12 cellular contexts compared by ENCODE assay signal in the genomic region with DNA sequence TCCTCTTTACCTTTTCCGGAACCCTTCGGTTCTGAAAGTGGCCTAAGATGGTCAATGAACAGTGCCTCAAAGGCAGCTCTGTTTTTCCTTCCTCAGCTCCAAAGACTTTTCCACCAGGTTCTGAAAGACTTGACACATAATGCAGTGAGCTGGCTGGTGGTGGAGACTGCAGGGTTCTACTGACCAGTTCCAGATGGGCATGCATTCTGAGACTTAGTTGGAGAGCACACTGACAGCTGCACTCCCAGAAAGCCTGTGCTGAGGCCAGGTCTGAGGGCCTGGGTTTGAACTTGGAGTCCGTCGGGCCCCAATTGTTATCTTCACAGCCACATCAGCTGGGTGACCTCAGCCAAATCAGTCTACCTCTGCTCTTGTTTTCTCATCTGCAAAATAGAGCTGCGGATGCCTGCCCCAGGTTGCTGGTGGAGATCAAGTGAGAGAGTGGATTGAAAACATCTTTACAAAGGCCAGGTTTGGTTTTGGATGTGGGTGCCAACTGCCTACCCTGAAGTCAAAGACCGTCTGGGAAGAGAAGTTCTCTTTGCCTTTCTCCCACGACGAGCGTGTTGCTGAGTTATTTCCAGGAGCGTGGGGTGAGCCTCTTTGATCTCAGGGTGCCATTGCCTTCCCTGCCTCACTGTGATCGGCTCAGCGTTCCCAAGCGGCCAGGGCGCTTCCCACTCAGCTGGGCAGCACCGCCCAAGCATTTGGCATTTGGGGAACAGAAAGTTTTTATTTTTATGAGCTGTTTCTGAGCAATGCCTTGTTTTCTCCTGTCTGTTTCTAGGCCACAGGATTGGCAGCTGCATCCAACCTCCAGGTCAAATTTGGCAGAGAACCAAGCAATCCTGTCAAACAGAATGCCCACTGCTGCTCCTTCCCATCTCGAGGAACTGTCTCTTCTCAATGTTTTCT. TPM values are rescaled to one million over a fixed set of nuclear protein-coding genes. Genes with fewer than 3 reads are reported as not detected.
A peak's percentile ranks its signal among the peaks of the same experiment; 100 is the strongest.
DNase-seq lines count a peak whose midpoint lies in the region; ATAC-seq, FAIRE-seq and TF ChIP-seq lines count a peak whose summit lies in the region.
"Had no signal": no experiment of that assay in that cellular context is flagged by ENCODE, and none has a peak within 500 bp of the region (broad histone marks: within the 10 kb centered on the region; RNA-seq: fewer than 3 reads in every experiment).

No MANE protein-coding gene starts in this region.

- no peaks in the 10 kb centered on the region for H3K79me2 ChIP-seq in neural progenitor cell (ENCODE audit: low read depth)

- peak overlapping the region in 55 of 59 donors; percentile 7 to 83 (median 59) for H3K27ac ChIP-seq in dorsolateral prefrontal cortex
- H3K27ac ChIP-seq in neural progenitor cell = peak overlapping the region; percentile 35

- no peaks in the 10 kb centered on the region for H3K9me3 Mint-ChIP-seq in neural progenitor cell

- H3K9ac ChIP-seq in neural progenitor cell = no peak overlapping the region

- no peak for ATAC-seq in HG02970 (IDR thresholded peaks at IDR 0.05; ENCODE audit: low FRiP score, unreplicated experiment)
- ATAC-seq: activated CD8-positive, alpha-beta memory T cell treated with anti-CD3 and anti-CD28 coated beads, Interleukin-2, amount 10 ng/mL, durations not matched to agents 7 days and 5 days had no signal

- no peaks in the 10 kb centered on the region for H3K9me3 ChIP-seq in neural progenitor cell (ENCODE audit: low read depth)

- TF ChIP-seq CTCF in AG10803 (conservative IDR thresholded peaks at IDR 0.05; ENCODE audit: low read length) = no peak
- TF ChIP-seq CTCF in dorsolateral prefrontal cortex (IDR thresholded peaks at IDR 0.05 in 54 of 56, conservative IDR thresholded peaks at IDR 0.05 in 2 of 56; ENCODE audit: low read depth in 1 of 56, partially characterized antibody in 56 of 56) = no peak
- TF ChIP-seq CTCF in neural progenitor cell (IDR thresholded peaks at IDR 0.05) = no peak

- H3K36me3 Mint-ChIP-seq in neural progenitor cell = peaks cover 21% of the 10 kb centered on the region

- no peak for FAIRE-seq in GM12892 (lab: Jason Lieb, UNC)

- intact Hi-C loops in dorsolateral prefrontal cortex (cut with DNase I) = loop anchor here (5.0 kb wide), 3 partner anchors 51 to 96 kb away; a partner anchor contains a TSS

- H3K4me2 ChIP-seq in neural progenitor cell = no peak overlapping the region

- H3K4me1 ChIP-seq in neural progenitor cell = no peaks in the 10 kb centered on the region

- H3K4me3 ChIP-seq in AG10803 (ENCODE audit: low read length) (no peak overlapping the region), dorsolateral prefrontal cortex (no peak overlapping the region), neural progenitor cell (no peak overlapping the region)

- DNase-seq in AG10803 (ENCODE audit: low read depth) = peak; percentile 62
- DNase-seq in GM12892 (ENCODE audit: insufficient read length) = no peak
- DNase-seq in dorsolateral prefrontal cortex = peak in 6 of 10 donors; percentile 20 to 64 (median 47)
- no peak for DNase-seq in neural progenitor cell (ENCODE audit: low spot score)
- DNase-seq in kidney tubule cell (ENCODE audit: low spot score) = no peak
- no peak for DNase-seq in NCI-H2227 treated with DMSO at 0.1 percent for 48 hours (lab: John Stamatoyannopoulos, UW)
- DNase-seq in activated CD4-positive, alpha-beta T cell treated with anti-CD3 and anti-CD28 coated beads, Interleukin-2, amount 50 U/mL, for 4 hours = no peak
- DNase-seq: activated CD8-positive, alpha-beta memory T cell treated with anti-CD3 and anti-CD28 coated beads, Interleukin-2, amount 10 ng/mL, durations not matched to agents 7 days and 5 days; NCI-H1417 treated with DMSO at 0.1 percent for 48 hours; stimulated activated CD4-positive, alpha-beta T cell treated with anti-CD3 and anti-CD28 coated beads, Interleukin-4, amount 100 ng/mL, for 1 hour; T-helper 2 cell had no signal

- TF ChIP-seq POLR2A in GM12892 (IDR thresholded peaks at IDR 0.05; ENCODE audit: low read depth, low read length) = 0 out of 2 replicates have a peak, but pooled peaks have one; percentile 6

- H4K20me1 ChIP-seq in neural progenitor cell (ENCODE audit: low read depth) = no peaks in the 10 kb centered on the region

- H3F3A ChIP-seq in neural progenitor cell (ENCODE audit: low read depth) = peaks cover 8% of the 10 kb centered on the region

- H3K27me3 Mint-ChIP-seq in neural progenitor cell (ENCODE audit: insufficient read depth, low read depth) = peaks cover 7% of the 10 kb centered on the region
- H3K27me3 Mint-ChIP-seq: activated CD8-positive, alpha-beta memory T cell treated with anti-CD3 and anti-CD28 coated beads, Interleukin-2, amount 10 ng/mL, durations not matched to agents 7 days and 5 days had no signal

- H3K4me3 Mint-ChIP-seq in neural progenitor cell = no peak overlapping the region
- H3K4me3 Mint-ChIP-seq: activated CD8-positive, alpha-beta memory T cell treated with anti-CD3 and anti-CD28 coated beads, Interleukin-2, amount 10 ng/mL, durations not matched to agents 7 days and 5 days had no signal

- no peak overlapping the region for H2AFZ ChIP-seq in neural progenitor cell (replicated peaks)

- no peaks in the 10 kb centered on the region for H3K36me3 ChIP-seq in neural progenitor cell

- H3K27ac Mint-ChIP-seq in neural progenitor cell = peak overlapping the region; percentile 93
- H3K27ac Mint-ChIP-seq: activated CD8-positive, alpha-beta memory T cell treated with anti-CD3 and anti-CD28 coated beads, Interleukin-2, amount 10 ng/mL, durations not matched to agents 7 days and 5 days had no signal

- no peaks in the 10 kb centered on the region for H3K4me1 Mint-ChIP-seq in neural progenitor cell

- H3K27me3 ChIP-seq in dorsolateral prefrontal cortex = no peaks in the 10 kb centered on the region
- no peaks in the 10 kb centered on the region for H3K27me3 ChIP-seq in neural progenitor cell

RNA-seq across cellular contexts. Expression of a gene that starts 54.9 kb away (rescaled TPM):
- 76.7 TPM for polyA plus RNA-seq in GM12892 (2012; ENCODE audit: missing spikeins)
- 100 to 1,000 TPM in 30 of 120 experiments, 10 to 100 TPM in 90; 67.9 to 114 (median 93.7) TPM for total RNA-seq in dorsolateral prefrontal cortex
- 149 and 178 TPM in 2 replicates for total RNA-seq in neural progenitor cell (ENCODE audit: low replicate concordance)

Comparison
In these comparisons a context has a peak if more than half of its experiments do, and no peak if none do; other contexts are left out.
1. DNase-seq: peak in AG10803 (single experiment) and dorsolateral prefrontal cortex (6 of 10); none in GM12892 (single experiment), neural progenitor cell (single experiment), kidney tubule cell (single experiment), NCI-H2227 treated with DMSO at 0.1 percent for 48 hours (single experiment) and activated CD4-positive, alpha-beta T cell treated with anti-CD3 and anti-CD28 coated beads, Interleukin-2, amount 50 U/mL, for 4 hours (0 of 2).